7 cellular contexts compared by ENCODE assay signal in the genomic region with DNA sequence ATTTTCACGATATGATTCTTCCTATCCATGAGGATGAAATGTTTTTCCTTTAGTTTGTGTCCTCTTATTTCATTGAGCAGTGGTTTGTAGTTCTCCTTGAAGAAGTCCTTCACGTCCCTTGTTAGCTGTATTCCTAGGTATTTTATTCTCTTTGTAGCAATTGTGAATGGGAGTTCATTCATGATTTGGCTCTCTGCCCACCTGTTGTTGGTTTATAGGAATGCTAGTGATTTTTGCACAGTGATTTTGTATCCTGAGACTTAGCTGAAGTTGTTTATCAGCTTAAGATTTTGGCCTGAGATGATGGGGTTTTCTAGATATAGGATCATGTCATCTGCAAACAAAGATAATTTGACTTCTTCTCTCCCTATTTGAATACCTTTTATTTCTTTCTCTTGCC.
DNase-seq lines count a peak whose midpoint lies in the region; TF ChIP-seq lines count a peak whose summit lies in the region.
"Not testable (repeated sequence)": the region's sequence is repeated elsewhere in the genome, so short reads cannot be mapped to it uniquely, and the experiment has no call there.

No MANE protein-coding gene starts in this region.

- TF ChIP-seq POLR2A in testis (IDR thresholded peaks at IDR 0.05), result not testable (repeated sequence)

- H3K27ac ChIP-seq in HEK293 (ENCODE audit: extremely low read depth, low read depth, low read length); brain microvascular endothelial cell; testis: not testable (repeated sequence)

- not testable (repeated sequence) for H3K36me3 ChIP-seq in HEK293 (ENCODE audit: control insufficient read depth in 2 of 2, insufficient read depth in 1 of 2, low read length in 2 of 2); brain microvascular endothelial cell (replicated peaks); testis (ENCODE audit: low read depth, missing control alignments)

- POLR2A ChIA-PET in HEK293 (lab: Yijun Ruan, JAX), result not testable (repeated sequence)

- not testable (repeated sequence) for TF ChIP-seq CTCF in HEK293 (tag by site-specific recombination; IDR thresholded peaks at IDR 0.05); astrocyte of the cerebellum (IDR thresholded peaks at IDR 0.05; ENCODE audit: low read depth, low read length, missing control alignments); brain microvascular endothelial cell (IDR thresholded peaks at IDR 0.05; ENCODE audit: low read depth, low read length, missing control alignments); fibroblast of pulmonary artery (IDR thresholded peaks at IDR 0.05; ENCODE audit: low read length, missing control alignments); testis (IDR thresholded peaks at IDR 0.05)

- not testable (repeated sequence) for H3K9me3 ChIP-seq in HEK293 (ENCODE audit: control insufficient read depth, insufficient read depth, low read depth, low read length); testis

- H3K27me3 ChIP-seq in brain microvascular endothelial cell (replicated peaks); testis: not testable (repeated sequence)

- in situ Hi-C loops in astrocyte of the cerebellum (cut with HindIII; ENCODE audit: low sequenced_read_pairs); brain microvascular endothelial cell (cut with HindIII; ENCODE audit: low pct_ligation_motif_present, low sequenced_read_pairs): not testable (repeated sequence)

- CTCF ChIA-PET in HEK293 (lab: Yijun Ruan, JAX), result not testable (repeated sequence)

- intact Hi-C loops in testis (cut with DNase I; ENCODE audit: low total_unique reads), result not testable (repeated sequence)

- H3K4me3 ChIP-seq in HEK293 (ENCODE audit: low read depth, low read length); astrocyte of the cerebellum (ENCODE audit: low read depth, low read length); brain microvascular endothelial cell (ENCODE audit: low read depth, low read length); fibroblast of pulmonary artery (replicated peaks; ENCODE audit: low read depth, low read length); testis: not testable (repeated sequence)

- 54 to 69% methylated on average over 2 of the region's 2 CpGs for WGBS in testis, 2 donors

- DNase-seq in astrocyte of the cerebellum (ENCODE audit: low read depth) (peak; percentile 1), brain microvascular endothelial cell (peak; percentile 52), fibroblast of pulmonary artery (ENCODE audit: low read depth) (peak; percentile 16), lung microvascular endothelial cell (ENCODE audit: low read depth in 2 of 2) (peak; percentile 13 to 18), renal cortical epithelial cell (ENCODE audit: low read depth) (peak; percentile 4), testis (peak; percentile 19)

- not testable (repeated sequence) for H3K4me1 ChIP-seq in HEK293 (ENCODE audit: control insufficient read depth, insufficient read depth, low read length); testis

TF ChIP-seq in HEK293, 187 proteins besides CTCF, POLR2A, EP300 and RAD21:
- 0 out of 2 replicates have a peak, but pooled peaks have one; percentile 21 for TF ChIP-seq SCRT2 (tag by site-specific recombination; IDR thresholded peaks at IDR 0.05)

Comparison
In these comparisons a context has a peak if more than half of its experiments do, and no peak if none do; other contexts are left out.
1. DNase-seq: peak in every context shown above with its lines; median percentile 52 in brain microvascular endothelial cell; 19 in testis; 16 in fibroblast of pulmonary artery; 16 in lung microvascular endothelial cell; 4 in renal cortical epithelial cell; 1 in astrocyte of the cerebellum.